In the genomic region with DNA sequence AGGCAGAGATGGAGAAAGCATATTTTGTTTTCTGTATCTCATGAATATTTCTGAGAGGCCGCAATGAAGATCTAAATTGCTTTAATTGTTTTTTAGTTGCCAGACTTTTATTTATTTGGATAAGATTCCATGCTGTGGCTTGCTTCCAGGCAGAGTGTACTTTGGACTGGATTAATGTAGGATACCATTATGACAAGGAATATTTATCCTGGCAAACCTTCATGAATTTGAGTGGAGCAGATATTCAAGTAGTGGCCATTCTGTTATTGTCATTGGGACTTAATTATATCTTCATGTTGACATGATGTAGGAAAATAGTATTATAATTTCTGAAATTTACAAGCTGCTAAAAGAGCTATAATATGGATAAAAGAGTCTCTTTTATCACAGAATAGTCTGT, we compare ENCODE assay signal across 22 cellular contexts.
DNase-seq lines count a peak whose midpoint lies in the region; ATAC-seq lines count a peak whose summit lies in the region.
"Had no signal": no experiment of that assay in that cellular context is flagged by ENCODE, and none has a peak within 500 bp of the region (broad histone marks: within the 10 kb centered on the region; RNA-seq: fewer than 3 reads in every experiment).

No MANE protein-coding gene starts in this region.

- DNase-seq in HT-29 (ENCODE audit: low spot score) (peak; percentile 7), NCI-H1105 (lab: John Stamatoyannopoulos, UW) (peak; percentile 32), NCI-H446 (lab: John Stamatoyannopoulos, UW) (peak; percentile 34 to 59), mucosa of gallbladder (ENCODE audit: low spot score) (peak; percentile 56), NCI-H510A (lab: John Stamatoyannopoulos, UW) (no peak), NCI-H128 (lab: John Stamatoyannopoulos, UW; ENCODE audit: unreplicated experiment) (no peak)
- DNase-seq: C1 segment of cervical spinal cord; CD4-positive, alpha-beta memory T cell; DMS 273 treated with DMSO at 0.1 percent for 48 hours; DMS79 treated with DMSO at 0.1 percent for 48 hours; GF-D8; HCEC 1CT; IMR-90; KG1; MM.1S; NCI-H1048; NCI-H2171 treated with DMSO at 0.1 percent for 48 hours; NCI-H774; Right ventricle myocardium superior; RPMI8226; T-helper 1 cell had no signal

- no peak for ATAC-seq in GM21447 (IDR thresholded peaks at IDR 0.05; ENCODE audit: unreplicated experiment)

Comparison
In these comparisons a context has a peak if more than half of its experiments do, and no peak if none do; other contexts are left out.
1. DNase-seq: peak in HT-29 (single experiment), NCI-H1105 (single experiment), NCI-H446 (2 of 2) and mucosa of gallbladder (single experiment); none in NCI-H510A (single experiment) and NCI-H128 (single experiment).